23 cellular contexts compared by ENCODE assay signal in genomic region chr5:83323557-83323956, GRCh38.
"Had no signal": no experiment of that assay in that cellular context is flagged by ENCODE, and none has a peak within 500 bp of the region (broad histone marks: within the 10 kb centered on the region; RNA-seq: fewer than 3 reads in every experiment).

No MANE protein-coding gene starts in this region.

- ATAC-seq: heart right ventricle; psoas muscle; right lobe of liver; stimulated activated memory B cell treated with anti-CD40 and anti-IgM and Interleukin-4, amounts not matched to agents 10 μg/mL and 1 μg/mL and 100 μg/mL, for 72 hours had no signal

- H3K4me3 ChIP-seq: heart right ventricle, psoas muscle, right lobe of liver, spleen, tibial artery, upper lobe of left lung, uterus had no signal

- H3K27ac ChIP-seq: neutrophil, psoas muscle, right lobe of liver, tibial artery, upper lobe of left lung, uterus had no signal

- H3K27me3 ChIP-seq: heart right ventricle, neutrophil, right lobe of liver, spleen, tibial artery, upper lobe of left lung, uterus had no signal

- H3K9me3 ChIP-seq: heart right ventricle, neutrophil, psoas muscle, right lobe of liver, spleen, tibial artery, upper lobe of left lung, uterus had no signal

- H3K36me3 ChIP-seq: heart right ventricle, neutrophil, right lobe of liver, spleen, tibial artery, upper lobe of left lung, uterus had no signal

- DNase-seq: dermis blood vessel endothelial cell; effector CD4-positive, alpha-beta T cell; endodermal cell; erythroblast; foreskin melanocyte; heart right ventricle; hypothalamus; kidney glomerular epithelial cell; mesendoderm; naive B cell; nephron progenitor cell; psoas muscle; retina; right lobe of liver; spleen; stimulated activated CD4-positive, alpha-beta T cell treated with anti-CD3 and anti-CD28 coated beads, Interleukin-15, amount 100 ng/mL, for 24 hours; stimulated activated CD4-positive, alpha-beta T cell treated with anti-CD3 and anti-CD28 coated beads, Interleukin-1b, Interleukin-23, amount 100 ng/mL, for 48 hours; stimulated activated CD4-positive, alpha-beta T cell treated with anti-CD3 and anti-CD28 coated beads, Interleukin-4, amount 100 ng/mL, for 24 hours; tibial artery; upper lobe of left lung; uterus had no signal

- H3K4me1 ChIP-seq: psoas muscle, right lobe of liver, spleen, tibial artery, uterus had no signal
